ENCODE assay signal across 22 cellular contexts in genomic region chr4:100113732-100114131, GRCh38.
DNase-seq lines count a peak whose midpoint lies in the region; ATAC-seq and TF ChIP-seq lines count a peak whose summit lies in the region.
"Had no signal": no experiment of that assay in that cellular context is flagged by ENCODE, and none has a peak within 500 bp of the region (broad histone marks: within the 10 kb centered on the region; RNA-seq: fewer than 3 reads in every experiment).

No MANE protein-coding gene starts in this region.

- peak overlapping the region; percentile 4 for H3K27ac Mint-ChIP-seq in activated naive CD8-positive, alpha-beta T cell treated with anti-CD3 and anti-CD28 coated beads, Interleukin-2, amount 50 U/mL, for 24 hours
- no peak overlapping the region for H3K27ac Mint-ChIP-seq in activated naive CD8-positive, alpha-beta T cell treated with anti-CD3 and anti-CD28 coated beads for 36 hours
- H3K27ac Mint-ChIP-seq: HFFc6 had no signal

- no peak overlapping the region for H3K27ac ChIP-seq in iPS-20b (ENCODE audit: low read length)
- H3K27ac ChIP-seq in right atrium auricular region = no peak overlapping the region
- H3K27ac ChIP-seq: RWPE1, SJCRH30 had no signal

- TF ChIP-seq CTCF in right atrium auricular region (IDR thresholded peaks at IDR 0.05) = no peak

- H3K27me3 ChIP-seq in iPS-20b (ENCODE audit: insufficient read depth, low read length) = peaks cover 7% of the 10 kb centered on the region; the same call in 1 of the 2 replicates
- no peaks in the 10 kb centered on the region for H3K27me3 ChIP-seq in right atrium auricular region
- H3K27me3 ChIP-seq: MG63, SJCRH30 had no signal

- no peaks in the 10 kb centered on the region for H3K9me3 ChIP-seq in iPS-20b (ENCODE audit: insufficient read depth, low read depth, low read length)
- no peaks in the 10 kb centered on the region for H3K9me3 ChIP-seq in right atrium auricular region
- H3K9me3 ChIP-seq: MG63, SJCRH30 had no signal

- peak; percentile 52 for ATAC-seq in activated naive CD8-positive, alpha-beta T cell treated with anti-CD3 and anti-CD28 coated beads, Interleukin-2, amount 50 U/mL, for 24 hours
- no peak for ATAC-seq in HG02981 (IDR thresholded peaks at IDR 0.05; ENCODE audit: unreplicated experiment)
- ATAC-seq: PC-3 had no signal

- H3K36me3 ChIP-seq in iPS-20b (ENCODE audit: insufficient read depth, low read depth, low read length) = no peaks in the 10 kb centered on the region
- H3K36me3 ChIP-seq in right atrium auricular region = no peaks in the 10 kb centered on the region
- H3K36me3 ChIP-seq: MG63, SJCRH30 had no signal

- H3K4me1 Mint-ChIP-seq in activated naive CD8-positive, alpha-beta T cell treated with anti-CD3 and anti-CD28 coated beads, Interleukin-2, amount 50 U/mL, for 24 hours = peaks cover 15% of the 10 kb centered on the region
- peaks cover 8% of the 10 kb centered on the region for H3K4me1 Mint-ChIP-seq in activated naive CD8-positive, alpha-beta T cell treated with anti-CD3 and anti-CD28 coated beads for 36 hours
- H3K4me1 Mint-ChIP-seq: CD4-positive, alpha-beta memory T cell had no signal

- H3K4me3 ChIP-seq in iPS-20b (ENCODE audit: low read length) (peak overlapping the region; percentile 20; the same call in 1 of the 2 replicates), right atrium auricular region (no peak overlapping the region)
- H3K4me3 ChIP-seq: MG63, SJCRH30 had no signal

- H3K27me3 Mint-ChIP-seq in activated naive CD8-positive, alpha-beta T cell treated with anti-CD3 and anti-CD28 coated beads, Interleukin-2, amount 50 U/mL, for 24 hours = no peaks in the 10 kb centered on the region
- H3K27me3 Mint-ChIP-seq in activated naive CD8-positive, alpha-beta T cell treated with anti-CD3 and anti-CD28 coated beads for 36 hours = no peaks in the 10 kb centered on the region
- H3K27me3 Mint-ChIP-seq: CD4-positive, alpha-beta memory T cell had no signal

- no peak overlapping the region for H3K9ac ChIP-seq in iPS-20b (ENCODE audit: low read depth, low read length)

- H3K4me1 ChIP-seq in iPS-20b (ENCODE audit: insufficient read depth, low read length) = peaks cover 19% of the 10 kb centered on the region; the same call in 1 of the 2 replicates
- no peaks in the 10 kb centered on the region for H3K4me1 ChIP-seq in right atrium auricular region
- H3K4me1 ChIP-seq: SJCRH30 had no signal

- in situ Hi-C loops in KBM-7 (cut with MboI; ENCODE audit: low pct_unique_long_range_greater_than_20kb, low sequenced_read_pairs) = no loop called here

- H3K36me3 Mint-ChIP-seq in activated naive CD8-positive, alpha-beta T cell treated with anti-CD3 and anti-CD28 coated beads, Interleukin-2, amount 50 U/mL, for 24 hours (ENCODE audit: low read depth) = no peaks in the 10 kb centered on the region
- no peaks in the 10 kb centered on the region for H3K36me3 Mint-ChIP-seq in activated naive CD8-positive, alpha-beta T cell treated with anti-CD3 and anti-CD28 coated beads for 36 hours
- H3K36me3 Mint-ChIP-seq: CD4-positive, alpha-beta memory T cell had no signal

- no peak overlapping the region for H3K4me3 Mint-ChIP-seq in activated naive CD8-positive, alpha-beta T cell treated with anti-CD3 and anti-CD28 coated beads, Interleukin-2, amount 50 U/mL, for 24 hours
- H3K4me3 Mint-ChIP-seq in activated naive CD8-positive, alpha-beta T cell treated with anti-CD3 and anti-CD28 coated beads for 36 hours = no peak overlapping the region
- H3K4me3 Mint-ChIP-seq: CD4-positive, alpha-beta memory T cell; HFFc6 had no signal

- H3K9me3 Mint-ChIP-seq in activated naive CD8-positive, alpha-beta T cell treated with anti-CD3 and anti-CD28 coated beads, Interleukin-2, amount 50 U/mL, for 24 hours = no peaks in the 10 kb centered on the region
- no peaks in the 10 kb centered on the region for H3K9me3 Mint-ChIP-seq in activated naive CD8-positive, alpha-beta T cell treated with anti-CD3 and anti-CD28 coated beads for 36 hours
- H3K9me3 Mint-ChIP-seq: CD4-positive, alpha-beta memory T cell; HFFc6 had no signal

- DNase-seq in activated naive CD8-positive, alpha-beta T cell treated with anti-CD3 and anti-CD28 coated beads, Interleukin-2, amount 50 U/mL, for 24 hours = no peak
- no peak for DNase-seq in activated naive CD8-positive, alpha-beta T cell treated with anti-CD3 and anti-CD28 coated beads for 36 hours
- DNase-seq in SKM-1 (lab: John Stamatoyannopoulos, UW; ENCODE audit: unreplicated experiment) (peak; percentile 23), KBM-7 (no peak), GOT3 (lab: John Stamatoyannopoulos, UW) (no peak), right atrium auricular region (ENCODE audit: low spot score) (no peak)
- DNase-seq: CD4-positive, alpha-beta memory T cell; DMS153; GDM1; HFFc6; Karpas-422; MG63; NCI-H1105 treated with DMSO at 0.1 percent for 48 hours; NCI-H1694 treated with DMSO at 0.1 percent for 48 hours; NCI-H510A; NCI-H748 treated with DMSO at 0.1 percent for 48 hours; PC-3; SJCRH30; SW 1271 had no signal
